Comparison of ENCODE assay signal across 8 cellular contexts in the genomic region with DNA sequence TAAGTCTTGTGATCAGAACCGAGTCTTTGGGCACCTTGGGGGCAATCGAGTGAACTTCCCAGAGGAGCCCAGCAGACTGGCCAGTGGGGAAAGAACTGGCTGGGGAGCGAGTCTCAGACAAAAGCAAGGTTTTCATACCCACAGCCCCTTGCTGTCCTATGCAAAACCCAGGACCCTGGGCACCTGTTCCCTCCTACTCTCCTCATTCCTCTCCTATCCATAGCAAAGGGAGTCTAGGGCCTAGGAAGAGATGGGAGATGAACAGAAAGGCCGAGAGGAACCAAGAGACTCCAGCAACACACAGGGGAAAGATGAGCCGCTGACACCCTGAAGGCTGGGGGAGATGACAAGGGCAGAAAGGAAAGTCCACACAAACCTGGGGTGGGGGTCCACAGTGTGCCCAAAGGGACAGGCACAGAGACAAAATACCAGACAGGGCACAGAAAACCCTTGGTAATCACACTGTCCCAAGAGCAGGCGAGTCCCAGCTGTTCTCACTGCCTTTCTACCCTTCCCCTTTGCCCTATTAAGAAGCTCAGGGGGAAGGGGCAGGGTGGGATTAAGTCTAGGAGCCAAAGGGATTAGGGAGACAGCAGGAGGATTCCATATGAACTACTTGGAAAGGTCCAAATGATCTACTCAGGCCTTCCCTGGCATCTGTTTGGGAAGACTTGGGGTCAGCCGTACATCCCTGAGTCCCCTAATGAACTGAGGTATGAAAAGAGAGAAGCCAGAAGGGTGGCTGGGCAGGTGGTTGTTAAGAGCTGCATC. TPM values are rescaled to one million over a fixed set of nuclear protein-coding genes. Genes with fewer than 3 reads are reported as not detected.
DNase-seq lines count a peak whose midpoint lies in the region; ATAC-seq lines count a peak whose summit lies in the region.

No MANE protein-coding gene starts in this region.

- H3K27me3 ChIP-seq in subcutaneous abdominal adipose tissue (ENCODE audit: control insufficient read depth in 5 of 5, insufficient read depth in 4 of 5, low read length in 5 of 5): peaks cover 0 to 5% (median 0%) of the 10 kb centered on the region in 5 donors

- H3K27me3 Mint-ChIP-seq in T-helper 2 cell treated with Interferon-gamma antibody and Interleukin-4, amounts not matched to agents 5 μg/mL and 100 μg/mL, for 36 hours (ENCODE audit: low read depth): no peaks in the 10 kb centered on the region
- no peaks in the 10 kb centered on the region for H3K27me3 Mint-ChIP-seq in activated T-helper 17 cell treated with anti-CD3 and anti-CD28 coated beads, Interleukin-2, amount 50 U/mL, for 72 hours
- peaks cover 11 to 15% (median 15%) of the 10 kb centered on the region in 3 donors for H3K27me3 Mint-ChIP-seq in immature natural killer cell (ENCODE audit: low read depth in 3 of 3)

- H3K36me3 Mint-ChIP-seq in T-helper 2 cell treated with Interferon-gamma antibody and Interleukin-4, amounts not matched to agents 5 μg/mL and 100 μg/mL, for 36 hours (ENCODE audit: low read depth): peaks cover 76% of the 10 kb centered on the region
- H3K36me3 Mint-ChIP-seq in activated T-helper 17 cell treated with anti-CD3 and anti-CD28 coated beads, Interleukin-2, amount 50 U/mL, for 72 hours (ENCODE audit: low read depth): peaks cover 95% of the 10 kb centered on the region
- peaks cover 25 to 45% (median 38%) of the 10 kb centered on the region in 3 donors for H3K36me3 Mint-ChIP-seq in immature natural killer cell

- DNase-seq in T-helper 2 cell treated with Interferon-gamma antibody and Interleukin-4, amounts not matched to agents 5 μg/mL and 100 μg/mL, for 36 hours (ENCODE audit: low spot score): no peak
- DNase-seq in T-helper 2 cell (no peak), immature natural killer cell (no peak), RKO (ENCODE audit: low spot score) (no peak), COLO668 (lab: John Stamatoyannopoulos, UW; ENCODE audit: unreplicated experiment) (no peak)

- H3K4me1 Mint-ChIP-seq in T-helper 2 cell treated with Interferon-gamma antibody and Interleukin-4, amounts not matched to agents 5 μg/mL and 100 μg/mL, for 36 hours (ENCODE audit: low read depth): peaks cover 32% of the 10 kb centered on the region
- H3K4me1 Mint-ChIP-seq in activated T-helper 17 cell treated with anti-CD3 and anti-CD28 coated beads, Interleukin-2, amount 50 U/mL, for 72 hours: peaks cover 10% of the 10 kb centered on the region
- peaks cover 48 to 54% of the 10 kb centered on the region in 2 donors for H3K4me1 Mint-ChIP-seq in immature natural killer cell

- no peak for ATAC-seq in activated T-helper 17 cell treated with anti-CD3 and anti-CD28 coated beads, Interleukin-2, amount 50 U/mL, for 72 hours (replicated peaks)
- ATAC-seq in HG03139 (IDR thresholded peaks at IDR 0.05; ENCODE audit: unreplicated experiment): no peak

- H3K4me3 Mint-ChIP-seq in T-helper 2 cell treated with Interferon-gamma antibody and Interleukin-4, amounts not matched to agents 5 μg/mL and 100 μg/mL, for 36 hours: peak overlapping the region; percentile 96
- H3K4me3 Mint-ChIP-seq in activated T-helper 17 cell treated with anti-CD3 and anti-CD28 coated beads, Interleukin-2, amount 50 U/mL, for 72 hours: peak overlapping the region; percentile 98
- peak overlapping the region; percentile 79 to 100 (median 99) for H3K4me3 Mint-ChIP-seq in immature natural killer cell

- H3K36me3 ChIP-seq in subcutaneous abdominal adipose tissue (ENCODE audit: control insufficient read depth in 5 of 5, insufficient read depth in 5 of 5, low read length in 5 of 5): peaks cover 6 to 47% (median 37%) of the 10 kb centered on the region in 5 donors

- H3K9me3 ChIP-seq in subcutaneous abdominal adipose tissue (ENCODE audit: control insufficient read depth in 5 of 5, low read length in 5 of 5): no peaks in the 10 kb centered on the region

- H3K4me3 ChIP-seq in subcutaneous abdominal adipose tissue (ENCODE audit: low read depth in 1 of 5, low read length in 5 of 5): peak overlapping the region in 4 of 5 donors; percentile 19 to 44 (median 26)

- peak overlapping the region; percentile 77 for H3K27ac Mint-ChIP-seq in T-helper 2 cell treated with Interferon-gamma antibody and Interleukin-4, amounts not matched to agents 5 μg/mL and 100 μg/mL, for 36 hours
- H3K27ac Mint-ChIP-seq in activated T-helper 17 cell treated with anti-CD3 and anti-CD28 coated beads, Interleukin-2, amount 50 U/mL, for 72 hours: peak overlapping the region; percentile 97
- peak overlapping the region; percentile 85 to 99 (median 98) for H3K27ac Mint-ChIP-seq in immature natural killer cell

- H3K9me3 Mint-ChIP-seq in T-helper 2 cell treated with Interferon-gamma antibody and Interleukin-4, amounts not matched to agents 5 μg/mL and 100 μg/mL, for 36 hours: no peaks in the 10 kb centered on the region
- no peaks in the 10 kb centered on the region for H3K9me3 Mint-ChIP-seq in activated T-helper 17 cell treated with anti-CD3 and anti-CD28 coated beads, Interleukin-2, amount 50 U/mL, for 72 hours
- H3K9me3 Mint-ChIP-seq in immature natural killer cell: no peaks in the 10 kb centered on the region

- H3K9ac ChIP-seq in subcutaneous abdominal adipose tissue (ENCODE audit: low read length in 5 of 5): peak overlapping the region in 4 of 5 donors; percentile 30 to 66 (median 64)

- peaks cover 14 to 61% (median 57%) of the 10 kb centered on the region in 5 donors for H3K4me1 ChIP-seq in subcutaneous abdominal adipose tissue (ENCODE audit: control insufficient read depth in 5 of 5, insufficient read depth in 5 of 5, low read length in 5 of 5)

- peak overlapping the region; percentile 100 for H3K27ac ChIP-seq in subcutaneous abdominal adipose tissue (ENCODE audit: low read depth, low read length)

RNA-seq across cellular contexts. Expression of a gene that starts 6.5 kb away (rescaled TPM):
- 100 to 1,000 TPM; 190 to 238 TPM for total RNA-seq in activated T-helper 17 cell treated with anti-CD3 and anti-CD28 coated beads, Interleukin-2, amount 50 U/mL, for 72 hours
- 100 to 1,000 TPM; 178 to 308 (median 245) TPM for polyA plus RNA-seq in immature natural killer cell

RNA-seq across cellular contexts. Expression of a gene that starts 7.1 kb away (rescaled TPM):
- 10 to 100 TPM; 27.4 to 40.0 TPM for total RNA-seq in activated T-helper 17 cell treated with anti-CD3 and anti-CD28 coated beads, Interleukin-2, amount 50 U/mL, for 72 hours
- 10 to 100 TPM; 13.6 to 33.9 (median 14.4) TPM for polyA plus RNA-seq in immature natural killer cell

RNA-seq across cellular contexts. Expression of a gene that starts 10.8 kb away (rescaled TPM):
- total RNA-seq in activated T-helper 17 cell treated with anti-CD3 and anti-CD28 coated beads, Interleukin-2, amount 50 U/mL, for 72 hours: 10 to 100 TPM; 26.0 to 36.9 TPM
- polyA plus RNA-seq in immature natural killer cell: 10 to 100 TPM in 1 of 3 donors, 1 to 10 TPM in 2; 6.7 to 20.1 (median 8.4) TPM

RNA-seq across cellular contexts. Expression of a gene that starts 33.0 kb away (rescaled TPM):
- total RNA-seq in activated T-helper 17 cell treated with anti-CD3 and anti-CD28 coated beads, Interleukin-2, amount 50 U/mL, for 72 hours: 10 to 100 TPM; 24.8 to 36.7 TPM
- 10 to 100 TPM in 1 of 3 donors, 1 to 10 TPM in 2; 4.3 to 16.5 (median 9.8) TPM for polyA plus RNA-seq in immature natural killer cell

RNA-seq across cellular contexts. Expression of a gene that starts 37.1 kb away (rescaled TPM):
- total RNA-seq in activated T-helper 17 cell treated with anti-CD3 and anti-CD28 coated beads, Interleukin-2, amount 50 U/mL, for 72 hours: 10 to 100 TPM; 57.4 to 82.1 TPM
- 10 to 100 TPM in 1 of 3 donors, 1 to 10 TPM in 1, not detected in 1; 3.0 to 16.5 TPM for polyA plus RNA-seq in immature natural killer cell
